32 cellular contexts compared by ENCODE assay signal in genomic region chr11:1359556-1359955, GRCh38.
"Had no signal": no experiment of that assay in that cellular context is flagged by ENCODE, and none has a peak within 500 bp of the region (broad histone marks: within the 10 kb centered on the region; RNA-seq: fewer than 3 reads in every experiment).

No MANE protein-coding gene starts in this region.

- H3K4me1 ChIP-seq: adrenal gland, esophagus muscularis mucosa, foreskin keratinocyte, gastrocnemius medialis had no signal

- H3K9me3 ChIP-seq: adrenal gland, gastrocnemius medialis had no signal

- H3K27me3 ChIP-seq: adrenal gland, cardiac muscle cell, dorsolateral prefrontal cortex, foreskin keratinocyte had no signal

- H3K36me3 ChIP-seq: adrenal gland, cardiac muscle cell, esophagus muscularis mucosa, gastrocnemius medialis, WERI-Rb-1 had no signal

- H3K27ac ChIP-seq: adrenal gland, body of pancreas, cardiac muscle cell, coronary artery, dorsolateral prefrontal cortex, esophagus muscularis mucosa, foreskin keratinocyte, gastrocnemius medialis, WERI-Rb-1 had no signal

- H3K4me3 ChIP-seq: adrenal gland, body of pancreas, cardiac muscle cell, coronary artery, dorsolateral prefrontal cortex, esophagus muscularis mucosa, gastrocnemius medialis had no signal

- DNase-seq: activated B cell treated with CpG ODN at 0.5 μM for 24 hours; activated CD4-positive, alpha-beta memory T cell treated with anti-CD3 and anti-CD28 coated beads for 36 hours; activated CD4-positive, alpha-beta T cell treated with anti-CD3 and anti-CD28 coated beads for 48 hours; activated CD8-positive, alpha-beta memory T cell treated with anti-CD3 and anti-CD28 coated beads, Interleukin-2, amount 10 ng/mL, durations not matched to agents 7 days and 5 days; activated CD8-positive, alpha-beta memory T cell treated with anti-CD3 and anti-CD28 coated beads, Interleukin-2, amount 50 U/mL, for 4 hours; activated CD8-positive, alpha-beta T cell treated with anti-CD3 and anti-CD28 coated beads, Interleukin-2, amount 10 ng/mL, durations not matched to agents 7 days and 5 days; activated effector memory CD4-positive, alpha-beta T cell treated with anti-CD3 and anti-CD28 coated beads, Interleukin-2, amount 50 U/mL, for 16 hours; activated naive CD4-positive, alpha-beta T cell treated with anti-CD3 and anti-CD28 coated beads for 36 hours; activated naive CD8-positive, alpha-beta T cell treated with anti-CD3 and anti-CD28 coated beads for 36 hours; activated naive CD8-positive, alpha-beta T cell treated with anti-CD3 and anti-CD28 coated beads, Interleukin-2, amount 50 U/mL, for 24 hours; activated T-cell treated with anti-CD3 and anti-CD28 coated beads, Interleukin-2, amount 50 U/mL, for 1 hour; activated T-cell treated with anti-CD3 and anti-CD28 coated beads, Interleukin-2, amount 50 U/mL, for 48 hours; adrenal gland; amygdala; body of pancreas; central memory CD4-positive, alpha-beta T cell; cerebellar nuclear complex; effector memory CD4-positive, alpha-beta T cell; endodermal cell; erythroblast; foreskin keratinocyte; gastrocnemius medialis; glutamatergic neuron; T-helper 1 cell; T-helper 17 cell; T1000; WERI-Rb-1 had no signal

- ATAC-seq: activated CD4-positive, CD25-positive, alpha-beta regulatory T cell treated with anti-CD3 and anti-CD28 coated beads, Interleukin-2, amount 50 U/mL, for 24 hours; activated CD8-positive, alpha-beta memory T cell treated with anti-CD3 and anti-CD28 coated beads, Interleukin-2, amount 10 ng/mL, durations not matched to agents 7 days and 5 days; activated CD8-positive, alpha-beta T cell treated with anti-CD3 and anti-CD28 coated beads, Interleukin-2, amount 10 ng/mL, durations not matched to agents 7 days and 5 days; activated naive CD8-positive, alpha-beta T cell treated with anti-CD3 and anti-CD28 coated beads, Interleukin-2, amount 50 U/mL, for 24 hours; body of pancreas; foreskin keratinocyte; gastrocnemius medialis; T-helper 17 cell had no signal
